In genomic region chr13:80048802-80049201, GRCh38 we compare ENCODE assay signal across 9 cellular contexts.
DNase-seq lines count a peak whose midpoint lies in the region; ATAC-seq and TF ChIP-seq lines count a peak whose summit lies in the region.
"Had no signal": no experiment of that assay in that cellular context is flagged by ENCODE, and none has a peak within 500 bp of the region (broad histone marks: within the 10 kb centered on the region; RNA-seq: fewer than 3 reads in every experiment).

No MANE protein-coding gene starts in this region.

- no peak for TF ChIP-seq CTCF in RWPE1 (conservative IDR thresholded peaks at IDR 0.05; ENCODE audit: low read depth)
- TF ChIP-seq CTCF in cardiac muscle cell (IDR thresholded peaks at IDR 0.05; ENCODE audit: low read depth, low read length): no peak

- H3K9me3 ChIP-seq in cardiac muscle cell (ENCODE audit: low read depth): no peaks in the 10 kb centered on the region

- H3K36me3 ChIP-seq in cardiac muscle cell: no peaks in the 10 kb centered on the region

- H3K4me1 ChIP-seq in cardiac muscle cell (ENCODE audit: low read depth): peaks cover 24% of the 10 kb centered on the region

- DNase-seq in DMS 273 (lab: John Stamatoyannopoulos, UW; ENCODE audit: unreplicated experiment): peak; percentile 75
- peak; percentile 83 for DNase-seq in RWPE1 (ENCODE audit: low spot score)
- DNase-seq in activated naive CD4-positive, alpha-beta T cell treated with anti-CD3 and anti-CD28 coated beads, Interleukin-2, amount 50 U/mL, for 16 hours: peak; percentile 59
- DNase-seq in cardiac muscle cell (ENCODE audit: low read depth in 1 of 2, low spot score in 1 of 2): peak; percentile 74 to 96
- DNase-seq in retina: peak; percentile 48
- no peak for DNase-seq in NCI-H1105 (lab: John Stamatoyannopoulos, UW)

- POLR2A ChIA-PET in RWPE1 (lab: Yijun Ruan, JAX; ENCODE audit: low non-redundant PET): no interaction called here

- H3K27me3 ChIP-seq in cardiac muscle cell: no peaks in the 10 kb centered on the region

- H3K4me3 ChIP-seq in cardiac muscle cell: no peak overlapping the region

- CTCF ChIA-PET in RWPE1 (lab: Yijun Ruan, JAX): interaction anchor here (0.6 kb wide), 1 partner anchor 286 kb away, joined by 3 read pairs; no protein-coding TSS in a partner anchor

- H3K27ac ChIP-seq in RWPE1: peak overlapping the region; percentile 36; the same call in 1 of the 2 replicates
- H3K27ac ChIP-seq in cardiac muscle cell: peak overlapping the region; percentile 33
- H3K27ac ChIP-seq: VCaP had no signal

- peak; percentile 97 for ATAC-seq in GM21360 (IDR thresholded peaks at IDR 0.05; ENCODE audit: unreplicated experiment)
- ATAC-seq in HG03565 (IDR thresholded peaks at IDR 0.05; ENCODE audit: unreplicated experiment): peak; percentile 95
